ENCODE assay signal across 25 cellular contexts in genomic region chr2:214075446-214075845, GRCh38.
"Had no signal": no experiment of that assay in that cellular context is flagged by ENCODE, and none has a peak within 500 bp of the region (broad histone marks: within the 10 kb centered on the region; RNA-seq: fewer than 3 reads in every experiment).

No MANE protein-coding gene starts in this region.

- H3K9me3 ChIP-seq: adrenal gland, MG63, SJSA1 had no signal

- H3K27ac ChIP-seq: adrenal gland, KMS-11, SJSA1 had no signal

- H3K27ac Mint-ChIP-seq: activated CD8-positive, alpha-beta T cell treated with anti-CD3 and anti-CD28 coated beads, Interleukin-2, amount 10 ng/mL, durations not matched to agents 7 days and 5 days; activated naive CD8-positive, alpha-beta T cell treated with anti-CD3 and anti-CD28 coated beads, Interleukin-2, amount 10 ng/mL, durations not matched to agents 7 days and 5 days; WTC11 had no signal

- H3K9me3 Mint-ChIP-seq: activated naive CD8-positive, alpha-beta T cell treated with anti-CD3 and anti-CD28 coated beads, Interleukin-2, amount 10 ng/mL, durations not matched to agents 7 days and 5 days; WTC11 had no signal

- DNase-seq: activated CD4-positive, alpha-beta T cell treated with anti-CD3 and anti-CD28 coated beads for 48 hours; activated CD4-positive, alpha-beta T cell treated with anti-CD3 and anti-CD28 coated beads, Interleukin-2, amount 50 U/mL, for 4 hours; activated CD4-positive, CD25-positive, alpha-beta regulatory T cell treated with anti-CD3 and anti-CD28 coated beads, Interleukin-2, amount 50 U/mL, for 72 hours; activated CD8-positive, alpha-beta memory T cell treated with anti-CD3 and anti-CD28 coated beads, Interleukin-2, amount 50 U/mL, for 48 hours; activated CD8-positive, alpha-beta T cell treated with anti-CD3 and anti-CD28 coated beads, Interleukin-2, amount 10 ng/mL, durations not matched to agents 7 days and 5 days; activated naive CD4-positive, alpha-beta T cell treated with anti-CD3 and anti-CD28 coated beads, Interleukin-2, amount 50 U/mL, for 16 hours; activated naive CD8-positive, alpha-beta T cell treated with anti-CD3 and anti-CD28 coated beads, Interleukin-2, amount 10 ng/mL, durations not matched to agents 7 days and 5 days; activated T-cell treated with anti-CD3 and anti-CD28 coated beads, Interleukin-2, amount 50 U/mL, for 1 hour; adrenal gland; anterior cingulate cortex; MG63; MV-4-11; NCI-H1092 treated with DMSO at 0.1 percent for 48 hours; NCI-H1417 treated with DMSO at 0.1 percent for 48 hours; NCI-H1694 treated with DMSO at 0.1 percent for 48 hours; NCI-H2029 treated with DMSO at 0.1 percent for 48 hours; NCI-H345; NCI-H510A; PC-3; SHP77; SW 1271 had no signal

- ATAC-seq: activated CD8-positive, alpha-beta T cell treated with anti-CD3 and anti-CD28 coated beads, Interleukin-2, amount 10 ng/mL, durations not matched to agents 7 days and 5 days; SK-N-SH treated with all-trans-retinoic acid at 6 μM for 48 hours; WTC11 had no signal

- H3K36me3 ChIP-seq: adrenal gland, MG63, SJSA1 had no signal

- H3K4me1 Mint-ChIP-seq: activated naive CD8-positive, alpha-beta T cell treated with anti-CD3 and anti-CD28 coated beads, Interleukin-2, amount 10 ng/mL, durations not matched to agents 7 days and 5 days had no signal

- H3K36me3 Mint-ChIP-seq: activated naive CD8-positive, alpha-beta T cell treated with anti-CD3 and anti-CD28 coated beads, Interleukin-2, amount 10 ng/mL, durations not matched to agents 7 days and 5 days; WTC11 had no signal

- H3K4me3 ChIP-seq: adrenal gland, MG63, SJSA1 had no signal

- H3K4me1 ChIP-seq: adrenal gland, SJSA1 had no signal

- H3K4me3 Mint-ChIP-seq: activated CD8-positive, alpha-beta T cell treated with anti-CD3 and anti-CD28 coated beads, Interleukin-2, amount 10 ng/mL, durations not matched to agents 7 days and 5 days; activated naive CD8-positive, alpha-beta T cell treated with anti-CD3 and anti-CD28 coated beads, Interleukin-2, amount 10 ng/mL, durations not matched to agents 7 days and 5 days; WTC11 had no signal

- H3K27me3 Mint-ChIP-seq: activated naive CD8-positive, alpha-beta T cell treated with anti-CD3 and anti-CD28 coated beads, Interleukin-2, amount 10 ng/mL, durations not matched to agents 7 days and 5 days had no signal

- H3K27me3 ChIP-seq: adrenal gland, MG63, SJSA1 had no signal
